17 cellular contexts compared by ENCODE assay signal in genomic region chr10:92816106-92816505, GRCh38. TPM values are rescaled to one million over a fixed set of nuclear protein-coding genes. Genes with fewer than 3 reads are reported as not detected.
A peak's percentile ranks its signal among the peaks of the same experiment; 100 is the strongest.
DNase-seq lines count a peak whose midpoint lies in the region; ATAC-seq and TF ChIP-seq lines count a peak whose summit lies in the region.
"Had no signal": no experiment of that assay in that cellular context is flagged by ENCODE, and none has a peak within 500 bp of the region (broad histone marks: within the 10 kb centered on the region; RNA-seq: fewer than 3 reads in every experiment).

No MANE protein-coding gene starts in this region.

- no peak for TF ChIP-seq CTCF in AG09319 (IDR thresholded peaks at IDR 0.05; ENCODE audit: low read depth, low read length)
- no peak for TF ChIP-seq CTCF in HFF-Myc (IDR thresholded peaks at IDR 0.05; ENCODE audit: low read depth, low read length, missing control alignments)
- no peak for TF ChIP-seq CTCF in endothelial cell (IDR thresholded peaks at IDR 0.05; ENCODE audit: unreplicated experiment)
- no peak for TF ChIP-seq CTCF in CD4-positive, alpha-beta T cell (IDR thresholded peaks at IDR 0.05)

- no peak overlapping the region for H3K9ac ChIP-seq in mesenchymal stem cell (ENCODE audit: low read length)
- H3K9ac ChIP-seq: neural progenitor cell had no signal

- H3K36me3 Mint-ChIP-seq in endothelial cell (ENCODE audit: low read depth, unreplicated experiment) = no peaks in the 10 kb centered on the region
- H3K36me3 Mint-ChIP-seq in CD4-positive, alpha-beta T cell (ENCODE audit: low read depth) = no peaks in the 10 kb centered on the region
- no peaks in the 10 kb centered on the region for H3K36me3 Mint-ChIP-seq in activated T-helper 2 cell treated with anti-CD3 and anti-CD28 coated beads, Interferon-gamma antibody, Interleukin-2, Interleukin-4, amounts not matched to agents 10 μg/mL and 5 μg/mL and 100 μg/mL, durations not matched to agents 14 hours and 24 hours and 36 hours (ENCODE audit: low read depth)
- H3K36me3 Mint-ChIP-seq: activated naive CD4-positive, alpha-beta T cell treated with anti-CD3 and anti-CD28 coated beads, Interleukin-2, amount 50 U/mL, for 24 hours; immature natural killer cell; neural progenitor cell had no signal

- no peak overlapping the region for H2BK5ac ChIP-seq in mesenchymal stem cell (ENCODE audit: low read depth, low read length, poor library complexity, severe bottlenecking)

- H3K18ac ChIP-seq in mesenchymal stem cell (ENCODE audit: low read depth in 1 of 2, low read length in 2 of 2) = no peak overlapping the region

- H3K9me3 ChIP-seq in mesenchymal stem cell (ENCODE audit: control insufficient read depth, low read length) = no peaks in the 10 kb centered on the region
- no peaks in the 10 kb centered on the region for H3K9me3 ChIP-seq in CD4-positive, alpha-beta T cell (ENCODE audit: control insufficient read depth, low read length)

- H2AFZ ChIP-seq in mesenchymal stem cell (ENCODE audit: low read depth, low read length) = no peak overlapping the region
- H2AFZ ChIP-seq: neural progenitor cell had no signal

- H4K91ac ChIP-seq in mesenchymal stem cell (ENCODE audit: low read length) = no peak overlapping the region

- no peaks in the 10 kb centered on the region for H3K36me3 ChIP-seq in mesenchymal stem cell (ENCODE audit: control insufficient read depth in 1 of 2, insufficient read depth in 2 of 2, low read depth in 1 of 2, low read length in 2 of 2)
- H3K36me3 ChIP-seq: neural progenitor cell had no signal

- ATAC-seq in CD4-positive, alpha-beta T cell (ENCODE audit: poor library complexity) = no peak
- ATAC-seq: effector memory CD8-positive, alpha-beta T cell had no signal

- H3K4me3 ChIP-seq in HFF-Myc (replicated peaks; ENCODE audit: low read depth, low read length) (no peak overlapping the region), mesenchymal stem cell (ENCODE audit: insufficient read depth in 1 of 2, low read depth in 1 of 2, low read length in 2 of 2) (no peak overlapping the region)
- H3K4me3 ChIP-seq: neural progenitor cell had no signal

- no peaks in the 10 kb centered on the region for H3K9me3 Mint-ChIP-seq in endothelial cell (ENCODE audit: unreplicated experiment)
- no peaks in the 10 kb centered on the region for H3K9me3 Mint-ChIP-seq in CD4-positive, alpha-beta T cell
- no peaks in the 10 kb centered on the region for H3K9me3 Mint-ChIP-seq in activated T-helper 2 cell treated with anti-CD3 and anti-CD28 coated beads, Interferon-gamma antibody, Interleukin-2, Interleukin-4, amounts not matched to agents 10 μg/mL and 5 μg/mL and 100 μg/mL, durations not matched to agents 14 hours and 24 hours and 36 hours
- H3K9me3 Mint-ChIP-seq: activated naive CD4-positive, alpha-beta T cell treated with anti-CD3 and anti-CD28 coated beads, Interleukin-2, amount 50 U/mL, for 24 hours; effector memory CD8-positive, alpha-beta T cell; immature natural killer cell; neural progenitor cell had no signal

- no peak overlapping the region for H3K27ac ChIP-seq in mesenchymal stem cell (ENCODE audit: low read length, poor library complexity, severe bottlenecking)
- no peak overlapping the region for H3K27ac ChIP-seq in CD4-positive, alpha-beta T cell (ENCODE audit: low read depth, low read length)
- H3K27ac ChIP-seq: neural progenitor cell had no signal

- POLR2A ChIA-PET in CD4-positive, alpha-beta T cell (lab: Charles Lee) = no interaction called here

- H3K4me1 Mint-ChIP-seq in endothelial cell (ENCODE audit: unreplicated experiment) = peaks cover 27% of the 10 kb centered on the region
- no peaks in the 10 kb centered on the region for H3K4me1 Mint-ChIP-seq in CD4-positive, alpha-beta T cell (ENCODE audit: low read depth)
- H3K4me1 Mint-ChIP-seq in activated T-helper 2 cell treated with anti-CD3 and anti-CD28 coated beads, Interferon-gamma antibody, Interleukin-2, Interleukin-4, amounts not matched to agents 10 μg/mL and 5 μg/mL and 100 μg/mL, durations not matched to agents 14 hours and 24 hours and 36 hours (ENCODE audit: low read depth) = no peaks in the 10 kb centered on the region
- H3K4me1 Mint-ChIP-seq: activated naive CD4-positive, alpha-beta T cell treated with anti-CD3 and anti-CD28 coated beads, Interleukin-2, amount 50 U/mL, for 24 hours; immature natural killer cell had no signal

- no peak overlapping the region for H2BK15ac ChIP-seq in mesenchymal stem cell (ENCODE audit: low read depth, poor library complexity, severe bottlenecking)

- peak overlapping the region; percentile 45 for H3K27ac Mint-ChIP-seq in endothelial cell (ENCODE audit: unreplicated experiment)
- H3K27ac Mint-ChIP-seq in CD4-positive, alpha-beta T cell = no peak overlapping the region
- no peak overlapping the region for H3K27ac Mint-ChIP-seq in activated T-helper 2 cell treated with anti-CD3 and anti-CD28 coated beads, Interferon-gamma antibody, Interleukin-2, Interleukin-4, amounts not matched to agents 10 μg/mL and 5 μg/mL and 100 μg/mL, durations not matched to agents 14 hours and 24 hours and 36 hours
- H3K27ac Mint-ChIP-seq: activated naive CD4-positive, alpha-beta T cell treated with anti-CD3 and anti-CD28 coated beads, Interleukin-2, amount 50 U/mL, for 24 hours; effector memory CD8-positive, alpha-beta T cell; immature natural killer cell; neural progenitor cell had no signal

- H3K23ac ChIP-seq in mesenchymal stem cell (ENCODE audit: low read length in 2 of 2) = no peak overlapping the region

- peaks cover 10 to 28% of the 10 kb centered on the region in 2 experiments for H3K27me3 ChIP-seq in mesenchymal stem cell (ENCODE audit: control insufficient read depth in 1 of 2, insufficient read depth in 1 of 2, low read length in 2 of 2)
- H3K27me3 ChIP-seq in CD4-positive, alpha-beta T cell (ENCODE audit: control insufficient read depth, insufficient read depth, low read length) = no peaks in the 10 kb centered on the region
- H3K27me3 ChIP-seq: neural progenitor cell had no signal

- no peak overlapping the region for H3K4ac ChIP-seq in mesenchymal stem cell (ENCODE audit: low read depth in 1 of 2, low read length in 2 of 2)

- 40% methylated on average over 1 of the region's 1 CpG for WGBS in mesenchymal stem cell

- no peak overlapping the region for H3K14ac ChIP-seq in mesenchymal stem cell (ENCODE audit: low read length in 2 of 2)

- H2AK5ac ChIP-seq in mesenchymal stem cell (ENCODE audit: low read length, severe bottlenecking) = no peak overlapping the region

- no peaks in the 10 kb centered on the region for H3K4me1 ChIP-seq in mesenchymal stem cell (ENCODE audit: control insufficient read depth, insufficient read depth, low read depth, low read length)

- peaks cover 5% of the 10 kb centered on the region for H3K27me3 Mint-ChIP-seq in endothelial cell (ENCODE audit: unreplicated experiment)
- H3K27me3 Mint-ChIP-seq in CD4-positive, alpha-beta T cell = peaks cover 9% of the 10 kb centered on the region
- H3K27me3 Mint-ChIP-seq in activated T-helper 2 cell treated with anti-CD3 and anti-CD28 coated beads, Interferon-gamma antibody, Interleukin-2, Interleukin-4, amounts not matched to agents 10 μg/mL and 5 μg/mL and 100 μg/mL, durations not matched to agents 14 hours and 24 hours and 36 hours (ENCODE audit: low read depth) = peaks cover 16% of the 10 kb centered on the region

- intact Hi-C loops in CD4-positive, alpha-beta T cell (cut with DNase I, micrococcal nuclease) = no loop called here
- intact Hi-C loops in activated T-helper 2 cell treated with anti-CD3 and anti-CD28 coated beads, Interferon-gamma antibody, Interleukin-2, Interleukin-4, amounts not matched to agents 10 μg/mL and 5 μg/mL and 100 μg/mL, durations not matched to agents 14 hours and 24 hours and 36 hours (cut with micrococcal nuclease) = no loop called here

- H3K4me3 Mint-ChIP-seq in endothelial cell (ENCODE audit: unreplicated experiment) = no peak overlapping the region
- H3K4me3 Mint-ChIP-seq in CD4-positive, alpha-beta T cell = no peak overlapping the region
- no peak overlapping the region for H3K4me3 Mint-ChIP-seq in activated T-helper 2 cell treated with anti-CD3 and anti-CD28 coated beads, Interferon-gamma antibody, Interleukin-2, Interleukin-4, amounts not matched to agents 10 μg/mL and 5 μg/mL and 100 μg/mL, durations not matched to agents 14 hours and 24 hours and 36 hours (ENCODE audit: low read depth)
- H3K4me3 Mint-ChIP-seq: activated naive CD4-positive, alpha-beta T cell treated with anti-CD3 and anti-CD28 coated beads, Interleukin-2, amount 50 U/mL, for 24 hours; effector memory CD8-positive, alpha-beta T cell; immature natural killer cell; neural progenitor cell had no signal

- H2BK12ac ChIP-seq in mesenchymal stem cell (ENCODE audit: low read length in 2 of 2) = no peak overlapping the region

- no peak overlapping the region for H2BK120ac ChIP-seq in mesenchymal stem cell (ENCODE audit: low read depth, low read length)

- no peak overlapping the region for H3K4me2 ChIP-seq in mesenchymal stem cell (ENCODE audit: low read length, poor library complexity, severe bottlenecking)
- H3K4me2 ChIP-seq: neural progenitor cell had no signal

- peak; percentile 71 for DNase-seq in AG09319 (ENCODE audit: extremely low read depth, low read depth)
- peak; percentile 89 for DNase-seq in HFF-Myc (ENCODE audit: extremely low read depth, low read depth)
- no peak for DNase-seq in endothelial cell (ENCODE audit: low spot score)
- DNase-seq in mesenchymal stem cell = peak; percentile 24
- DNase-seq in NCI-H526 treated with DMSO at 0.1 percent for 48 hours (lab: John Stamatoyannopoulos, UW) = no peak
- DNase-seq in CD4-positive, alpha-beta T cell = no peak
- no peak for DNase-seq in activated T-helper 2 cell treated with anti-CD3 and anti-CD28 coated beads, Interferon-gamma antibody, Interleukin-2, Interleukin-4, amounts not matched to agents 10 μg/mL and 5 μg/mL and 100 μg/mL, durations not matched to agents 14 hours and 24 hours and 36 hours (ENCODE audit: low spot score)
- DNase-seq: activated T-cell treated with anti-CD3 and anti-CD28 coated beads for 4 hours; C1 segment of cervical spinal cord; effector memory CD8-positive, alpha-beta T cell; glutamatergic neuron; immature natural killer cell; NCI-H2081 treated with DMSO at 0.1 percent for 48 hours; NCI-H69; substantia nigra had no signal

- CTCF ChIA-PET in CD4-positive, alpha-beta T cell (lab: Charles Lee) = no interaction called here

- H4K8ac ChIP-seq in mesenchymal stem cell (ENCODE audit: low read length) = no peak overlapping the region

- H3K79me1 ChIP-seq in mesenchymal stem cell (replicated peaks; ENCODE audit: low read length, poor library complexity, severe bottlenecking) = no peaks in the 10 kb centered on the region

RNA-seq across cellular contexts. Expression of gene EXOC6, which starts 32.2 kb away (rescaled TPM):
- 28.5 TPM for total RNA-seq in endothelial cell (ENCODE audit: unreplicated experiment)
- 6.3 TPM for polyA plus RNA-seq in mesenchymal stem cell (2013, experiment 1 of 2)
- polyA plus RNA-seq in mesenchymal stem cell (2013, experiment 2 of 2) = 6.8 TPM
- 1 to 10 TPM; 6.6 to 7.4 TPM for total RNA-seq in CD4-positive, alpha-beta T cell
- 12.4 and 12.5 TPM in 2 replicates for total RNA-seq in activated T-helper 2 cell treated with anti-CD3 and anti-CD28 coated beads, Interferon-gamma antibody, Interleukin-2, Interleukin-4, amounts not matched to agents 10 μg/mL and 5 μg/mL and 100 μg/mL, durations not matched to agents 14 hours and 24 hours and 36 hours

Comparison
In these comparisons a context has a peak if more than half of its experiments do, and no peak if none do; other contexts are left out.
1. DNase-seq: peak in AG09319 (single experiment), HFF-Myc (single experiment) and mesenchymal stem cell (single experiment); none in endothelial cell (single experiment), NCI-H526 treated with DMSO at 0.1 percent for 48 hours (single experiment), CD4-positive, alpha-beta T cell (0 of 10) and activated T-helper 2 cell treated with anti-CD3 and anti-CD28 coated beads, Interferon-gamma antibody, Interleukin-2, Interleukin-4, amounts not matched to agents 10 μg/mL and 5 μg/mL and 100 μg/mL, durations not matched to agents 14 hours and 24 hours and 36 hours (single experiment).